11 cellular contexts compared by ENCODE assay signal in genomic region chr6:136113736-136114173, GRCh38.
DNase-seq lines count a peak whose midpoint lies in the region; ATAC-seq, FAIRE-seq and TF ChIP-seq lines count a peak whose summit lies in the region.
"Had no signal": no experiment of that assay in that cellular context is flagged by ENCODE, and none has a peak within 500 bp of the region (broad histone marks: within the 10 kb centered on the region; RNA-seq: fewer than 3 reads in every experiment).

No MANE protein-coding gene starts in this region.

- H2BK5ac ChIP-seq in H1 (ENCODE audit: low read depth, low read length) = no peak overlapping the region

- H2AK5ac ChIP-seq in H1 (ENCODE audit: low read depth, low read length) = no peak overlapping the region

- POLR2A ChIA-PET in MCF 10A (lab: Yijun Ruan, JAX) (no interaction called here), H1 (lab: Charles Lee; ENCODE audit: partially characterized antibody) (interaction anchor here (0.6 to 1.6 kb wide), 2 partner anchors 15 to 735 kb away, joined by 3 to 4 read pairs; no protein-coding TSS in a partner anchor)

- peak; percentile 34 for DNase-seq in MCF 10A (ENCODE audit: unreplicated experiment)
- no peak for DNase-seq in breast epithelium (ENCODE audit: low spot score in 2 of 2)
- peak; percentile 91 for DNase-seq in NCI-H82 (lab: John Stamatoyannopoulos, UW)
- no peak for DNase-seq in H1 (ENCODE audit: low read depth in 1 of 2, low spot score in 2 of 2)
- DNase-seq in stimulated activated CD4-positive, alpha-beta T cell treated with anti-CD3 and anti-CD28 coated beads, Interleukin-12 subunit alpha, Interleukin-12 subunit beta, amount 100 ng/mL, for 4 hours = no peak
- no peak for DNase-seq in globus pallidus (ENCODE audit: low spot score)

- H3K14ac ChIP-seq in H1 (ENCODE audit: insufficient read length) = no peak overlapping the region

- CTCF ChIA-PET in MCF 10A (lab: Yijun Ruan, JAX) (interaction anchor here (0.8 to 2.1 kb wide), 3 partner anchors 12 to 113 kb away, joined by 3 to 6 read pairs (median 5); no protein-coding TSS in a partner anchor), H1 (lab: Charles Lee; ENCODE audit: partially characterized antibody) (interaction anchor here (0.6 to 3.2 kb wide), 4 partner anchors 10 to 890 kb away, joined by 3 to 15 read pairs (median 4); no protein-coding TSS in a partner anchor)

- H4K91ac ChIP-seq in H1 (replicated peaks; ENCODE audit: insufficient read length, low read length) = no peak overlapping the region

- no peak overlapping the region for H4K8ac ChIP-seq in H1 (ENCODE audit: extremely low read depth, insufficient read depth, low read length)

- H2AFZ ChIP-seq in H1 (ENCODE audit: low read length) = peak overlapping the region; percentile 25; the same call in 1 of the 2 replicates

- H3K36me3 ChIP-seq in breast epithelium (no peaks in the 10 kb centered on the region), H1 (ENCODE audit: control insufficient read depth in 2 of 4, insufficient read depth in 4 of 4, low read length in 3 of 4) (no peaks in the 10 kb centered on the region), muscle layer of duodenum (ENCODE audit: control insufficient read depth in 1 of 2, insufficient read depth in 2 of 2, low read length in 2 of 2) (no peaks in the 10 kb centered on the region)
- H3K36me3 ChIP-seq: ovary had no signal

- TF ChIP-seq CTCF in MCF 10A (IDR thresholded peaks at IDR 0.05; ENCODE audit: unreplicated experiment) = no peak
- no peak for TF ChIP-seq CTCF in breast epithelium (IDR thresholded peaks at IDR 0.05)
- TF ChIP-seq CTCF in H1 (IDR thresholded peaks at IDR 0.05; ENCODE audit: control extremely low read depth in 1 of 3, insufficient read depth in 1 of 3, low read depth in 1 of 3, low read length in 3 of 3) = no peak

- no peaks in the 10 kb centered on the region for H3K36me3 Mint-ChIP-seq in MCF 10A (ENCODE audit: insufficient read depth, unreplicated experiment)
- H3K36me3 Mint-ChIP-seq: CD4-positive, CD25-positive, alpha-beta regulatory T cell had no signal

- no peak overlapping the region for H3K18ac ChIP-seq in H1 (ENCODE audit: extremely low read depth, low read length)

- no peaks in the 10 kb centered on the region for H3K9me3 ChIP-seq in breast epithelium
- H3K9me3 ChIP-seq in H1 (ENCODE audit: insufficient read depth in 2 of 2, low read depth in 1 of 2, low read length in 1 of 2) = no peaks in the 10 kb centered on the region
- H3K9me3 ChIP-seq in muscle layer of duodenum (ENCODE audit: control insufficient read depth in 1 of 2, low read length in 2 of 2) = no peaks in the 10 kb centered on the region
- H3K9me3 ChIP-seq: ovary had no signal

- H4K20me1 ChIP-seq in H1 (replicated peaks in 1 of 2; ENCODE audit: control insufficient read depth in 1 of 2, insufficient read depth in 2 of 2, low read length in 2 of 2) = no peaks in the 10 kb centered on the region

- H3K4me1 ChIP-seq in breast epithelium = no peaks in the 10 kb centered on the region
- no peaks in the 10 kb centered on the region; a peak in 1 of 7 replicates for H3K4me1 ChIP-seq in H1 (replicated peaks in 1 of 4; ENCODE audit: control insufficient read depth in 3 of 4, insufficient read depth in 4 of 4, low read length in 3 of 4)
- H3K4me1 ChIP-seq in muscle layer of duodenum (ENCODE audit: control insufficient read depth in 1 of 2, insufficient read depth in 2 of 2, low read length in 2 of 2) = peaks cover 5 to 6% of the 10 kb centered on the region in 2 donors

- H3K4me3 ChIP-seq in breast epithelium (no peak overlapping the region), H1 (ENCODE audit: extremely low read depth in 1 of 4, insufficient read depth in 2 of 4, low read depth in 3 of 4, low read length in 4 of 4) (no peak overlapping the region), muscle layer of duodenum (ENCODE audit: low read depth in 1 of 2, low read length in 2 of 2) (no peak overlapping the region)
- H3K4me3 ChIP-seq: ovary had no signal

- H3K4me3 Mint-ChIP-seq in MCF 10A (ENCODE audit: unreplicated experiment) = no peak overlapping the region
- H3K4me3 Mint-ChIP-seq: CD4-positive, CD25-positive, alpha-beta regulatory T cell; T-helper 1 cell treated with Interleukin-12 subunit alpha and Interleukin-12 subunit beta and Interleukin-4 antibody, amounts not matched to agents 30 μg/mL and 1 μg/mL, for 36 hours had no signal

- H2BK20ac ChIP-seq in H1 (ENCODE audit: low read length) = no peak overlapping the region

- no peak overlapping the region for H2BK12ac ChIP-seq in H1 (ENCODE audit: low read depth, low read length)

- H3K56ac ChIP-seq in H1 (replicated peaks; ENCODE audit: insufficient read length, low read depth, low read length) = no peak overlapping the region

- WGBS in H1 (ENCODE audit: extremely low coverage in 1 of 2, insufficient coverage in 1 of 2, insufficient read length in 1 of 2, insufficient replicate concordance in 2 of 2, low coverage in 1 of 2, low lambda C conversion rate in 2 of 2, missing lambda C conversion rate in 1 of 2), 2 experiments = 68% methylated on average over 5 of the region's 5 CpGs; no CpG with 5 or more reads in 1 of the 2 experiments

- no peaks in the 10 kb centered on the region for H3K23me2 ChIP-seq in H1 (ENCODE audit: low read depth, low read length)

- peak overlapping the region in 1 of 2 donors; percentile 26 for H3K27ac ChIP-seq in breast epithelium
- no peak overlapping the region for H3K27ac ChIP-seq in H1 (ENCODE audit: low read depth, low read length)
- H3K27ac ChIP-seq in muscle layer of duodenum (ENCODE audit: low read length) = peak overlapping the region; percentile 24
- H3K27ac ChIP-seq: ovary had no signal

- H3K79me2 ChIP-seq in H1 (ENCODE audit: control insufficient read depth in 1 of 2, insufficient read depth in 2 of 2, low read length in 2 of 2) = no peaks in the 10 kb centered on the region

- no TSS peak for BruUV-seq in MCF 10A (replicated peaks; lab: Mats Ljungman, UMichigan)

- H2BK15ac ChIP-seq in H1 (ENCODE audit: low read length) = no peak overlapping the region

- TF ChIP-seq POLR2A in breast epithelium (IDR thresholded peaks at IDR 0.05) (no peak), H1 (IDR thresholded peaks at IDR 0.05; ENCODE audit: control extremely low read depth in 1 of 2, low read depth in 2 of 2, low read length in 2 of 2) (no peak)

- no peaks in the 10 kb centered on the region for H3K4me1 Mint-ChIP-seq in MCF 10A (ENCODE audit: insufficient read depth, unreplicated experiment)

- no peak overlapping the region for H3K4me2 ChIP-seq in H1 (ENCODE audit: insufficient read depth in 1 of 2, low read depth in 2 of 2, low read length in 2 of 2)

- H3K27ac Mint-ChIP-seq in MCF 10A (ENCODE audit: low read depth, unreplicated experiment) = no peak overlapping the region
- H3K27ac Mint-ChIP-seq: CD4-positive, CD25-positive, alpha-beta regulatory T cell; T-helper 1 cell treated with Interleukin-12 subunit alpha and Interleukin-12 subunit beta and Interleukin-4 antibody, amounts not matched to agents 30 μg/mL and 1 μg/mL, for 36 hours had no signal

- TF ChIP-seq EP300 in H1 (IDR thresholded peaks at IDR 0.05; ENCODE audit: borderline replicate concordance in 1 of 2, low read depth in 2 of 2, low read length in 2 of 2) = no peak

- H3K27me3 ChIP-seq in breast epithelium = no peaks in the 10 kb centered on the region
- H3K27me3 ChIP-seq in H1 (replicated peaks in 1 of 4; ENCODE audit: control insufficient read depth in 3 of 4, extremely low read depth in 1 of 4, insufficient read depth in 3 of 4, low read length in 3 of 4) = peaks cover 0 to 9% (median 5%) of the 10 kb centered on the region in 4 experiments; a peak in 4 of 7 replicates
- no peaks in the 10 kb centered on the region for H3K27me3 ChIP-seq in muscle layer of duodenum (ENCODE audit: low read depth, low read length)
- H3K27me3 ChIP-seq: ovary had no signal

- H2BK120ac ChIP-seq in H1 (replicated peaks; ENCODE audit: low read depth, low read length) = no peak overlapping the region

- ATAC-seq in GM21576 (IDR thresholded peaks at IDR 0.05; ENCODE audit: unreplicated experiment) = no peak

- no peak overlapping the region for H3K23ac ChIP-seq in H1 (ENCODE audit: insufficient read length)

- TF ChIP-seq RAD21 in H1 (IDR thresholded peaks at IDR 0.05 in 1 of 2, conservative IDR thresholded peaks at IDR 0.05 in 1 of 2; ENCODE audit: low read depth in 2 of 2, low read length in 2 of 2) = no peak

- FAIRE-seq in H1 (lab: Jason Lieb, UNC) = peak; percentile 42

- intact Hi-C loops in MCF 10A (cut with micrococcal nuclease) (no loop called here), breast epithelium (cut with DNase I; ENCODE audit: low total_unique reads) (no loop called here)

- H3K79me1 ChIP-seq in H1 (ENCODE audit: low read depth, low read length) = no peaks in the 10 kb centered on the region

- H3K9ac ChIP-seq in H1 (replicated peaks in 1 of 4; ENCODE audit: extremely low read depth in 1 of 4, low read depth in 3 of 4, low read length in 3 of 4) = no peak overlapping the region

- H4K5ac ChIP-seq in H1 (ENCODE audit: insufficient read length, low read depth, low read length) = no peak overlapping the region

- H3K27me3 Mint-ChIP-seq in MCF 10A (ENCODE audit: insufficient read depth, unreplicated experiment) = no peaks in the 10 kb centered on the region

- no peak overlapping the region for H3K4ac ChIP-seq in H1 (replicated peaks; ENCODE audit: insufficient read length, low read depth, low read length)

- H3K9me3 Mint-ChIP-seq in MCF 10A (ENCODE audit: unreplicated experiment) = no peaks in the 10 kb centered on the region
- H3K9me3 Mint-ChIP-seq: CD4-positive, CD25-positive, alpha-beta regulatory T cell; T-helper 1 cell treated with Interleukin-12 subunit alpha and Interleukin-12 subunit beta and Interleukin-4 antibody, amounts not matched to agents 30 μg/mL and 1 μg/mL, for 36 hours had no signal

TF ChIP-seq in H1, 55 proteins besides CTCF, POLR2A, EP300 and RAD21 (continues in another document):
- TF ChIP-seq TAF7 (optimal IDR thresholded peaks at IDR 0.05; ENCODE audit: borderline replicate concordance, low read depth, low read length) = no peak
- no peak for TF ChIP-seq CTBP2 (IDR thresholded peaks at IDR 0.05; ENCODE audit: borderline replicate concordance, insufficient read depth, insufficient read length, low read length)
- TF ChIP-seq JUN (IDR thresholded peaks at IDR 0.05; ENCODE audit: low read depth, low read length) = no peak
- TF ChIP-seq TBP (IDR thresholded peaks at IDR 0.05; ENCODE audit: low read depth, low read length) = no peak
- TF ChIP-seq MAX (IDR thresholded peaks at IDR 0.05) = peak; percentile 24; the same call in 1 of the 2 replicates
- TF ChIP-seq SIX5 (IDR thresholded peaks at IDR 0.05; ENCODE audit: low read depth, low read length) = no peak
- peak; percentile 18; the same call in 1 of the 2 replicates for TF ChIP-seq CEBPB (IDR thresholded peaks at IDR 0.05; ENCODE audit: low read depth, low read length)
- no peak for TF ChIP-seq BRCA1 (IDR thresholded peaks at IDR 0.05; ENCODE audit: low read depth, low read length)

Comparison
In these comparisons a context has a peak if more than half of its experiments do, and no peak if none do; other contexts are left out.
1. DNase-seq: peak in MCF 10A (single experiment) and NCI-H82 (single experiment); none in breast epithelium (0 of 2), H1 (0 of 2), stimulated activated CD4-positive, alpha-beta T cell treated with anti-CD3 and anti-CD28 coated beads, Interleukin-12 subunit alpha, Interleukin-12 subunit beta, amount 100 ng/mL, for 4 hours (single experiment) and globus pallidus (single experiment).